Comparison of ENCODE assay signal across 8 cellular contexts in genomic region chr1:110053557-110054428, GRCh38. TPM values are rescaled to one million over a fixed set of nuclear protein-coding genes. Genes with fewer than 3 reads are reported as not detected.
DNase-seq lines count a peak whose midpoint lies in the region; ATAC-seq, FAIRE-seq and TF ChIP-seq lines count a peak whose summit lies in the region.

No MANE protein-coding gene starts in this region.

- H3K36me3 Mint-ChIP-seq in activated T-cell treated with anti-CD3 and anti-CD28 coated beads, Interleukin-2, amount 50 U/mL, for 4 hours (ENCODE audit: insufficient read depth) = peaks cover 53% of the 10 kb centered on the region

- ATAC-seq in activated T-cell treated with anti-CD3 and anti-CD28 coated beads, Interleukin-2, amount 50 U/mL, for 4 hours = peak; percentile 80
- ATAC-seq in omental fat pad (ENCODE audit: low FRiP score) = no peak
- ATAC-seq in HG02840 (IDR thresholded peaks at IDR 0.05; ENCODE audit: low FRiP score, unreplicated experiment) = no peak

- H3K9me3 Mint-ChIP-seq in activated T-cell treated with anti-CD3 and anti-CD28 coated beads, Interleukin-2, amount 50 U/mL, for 4 hours = no peaks in the 10 kb centered on the region

- no peaks in the 10 kb centered on the region for H3K4me1 Mint-ChIP-seq in activated T-cell treated with anti-CD3 and anti-CD28 coated beads, Interleukin-2, amount 50 U/mL, for 4 hours (ENCODE audit: low read depth)

- FAIRE-seq in GM19239 (lab: Jason Lieb, UNC) = no peak

- no peak for DNase-seq in AG09319 (ENCODE audit: extremely low read depth, low read depth)
- DNase-seq in GM19239 (ENCODE audit: insufficient read length, low spot score) = peak; percentile 66
- DNase-seq in OCI-M1 (lab: John Stamatoyannopoulos, UW) = peak; percentile 76
- peak; percentile 68 for DNase-seq in activated T-cell treated with anti-CD3 and anti-CD28 coated beads, Interleukin-2, amount 50 U/mL, for 4 hours
- DNase-seq in fibroblast of peridontal ligament (ENCODE audit: extremely low read depth) = peak; percentile 50
- peak; percentile 93 for DNase-seq in omental fat pad (ENCODE audit: low spot score)
- peak; percentile 70 for DNase-seq in ureter (ENCODE audit: low spot score)

- H3K4me3 Mint-ChIP-seq in activated T-cell treated with anti-CD3 and anti-CD28 coated beads, Interleukin-2, amount 50 U/mL, for 4 hours = no peak overlapping the region

- TF ChIP-seq CTCF in AG09319 (IDR thresholded peaks at IDR 0.05; ENCODE audit: low read depth, low read length) = peak; percentile 99
- peak in 2 of 3 donors; percentile 47 to 53 for TF ChIP-seq CTCF in omental fat pad (IDR thresholded peaks at IDR 0.05)

- H3K27me3 Mint-ChIP-seq in activated T-cell treated with anti-CD3 and anti-CD28 coated beads, Interleukin-2, amount 50 U/mL, for 4 hours (ENCODE audit: low read depth) = no peaks in the 10 kb centered on the region

RNA-seq across cellular contexts. Expression of gene ALX3, which starts 16.7 kb away (rescaled TPM):
- not detected for total RNA-seq in activated T-cell treated with anti-CD3 and anti-CD28 coated beads, Interleukin-2, amount 50 U/mL, for 4 hours
- total RNA-seq in omental fat pad (not detected), ureter (not detected)

RNA-seq across cellular contexts. Expression of gene STRIP1, which starts 19.4 kb away (rescaled TPM):
- total RNA-seq in activated T-cell treated with anti-CD3 and anti-CD28 coated beads, Interleukin-2, amount 50 U/mL, for 4 hours = 10 to 100 TPM; 32.6 to 40.6 (median 38.2) TPM
- total RNA-seq in omental fat pad (10 to 100 TPM; 36.7 to 50.7 (median 46.1) TPM), ureter (41.5 TPM)

RNA-seq across cellular contexts. Expression of gene UBL4B, which starts 58.5 kb away (rescaled TPM):
- not detected for total RNA-seq in activated T-cell treated with anti-CD3 and anti-CD28 coated beads, Interleukin-2, amount 50 U/mL, for 4 hours
- under 1 TPM in 2 of 4 donors, not detected in 2; 0.46 to 0.63 TPM for total RNA-seq in omental fat pad
- total RNA-seq in ureter = not detected

Comparison
In these comparisons a context has a peak if more than half of its experiments do, and no peak if none do; other contexts are left out.
1. ATAC-seq: peak in activated T-cell treated with anti-CD3 and anti-CD28 coated beads, Interleukin-2, amount 50 U/mL, for 4 hours (2 of 2); none in omental fat pad (single experiment) and HG02840 (single experiment).